In genomic region chr7:18638594-18639452, GRCh38 we compare ENCODE assay signal across 9 cellular contexts.
A peak's percentile ranks its signal among the peaks of the same experiment; 100 is the strongest.
DNase-seq lines count a peak whose midpoint lies in the region; ATAC-seq, FAIRE-seq and TF ChIP-seq lines count a peak whose summit lies in the region.
"Had no signal": no experiment of that assay in that cellular context is flagged by ENCODE, and none has a peak within 500 bp of the region (broad histone marks: within the 10 kb centered on the region; RNA-seq: fewer than 3 reads in every experiment).

No MANE protein-coding gene starts in this region.

- 66 to 72% methylated on average over 4 of the region's 4 CpGs for WGBS in lung, 2 donors

- H3K79me2 ChIP-seq in ACC112 (ENCODE audit: control insufficient read depth, insufficient read depth, low read length, unreplicated experiment) (no peaks in the 10 kb centered on the region), astrocyte (ENCODE audit: insufficient read depth, low read length) (no peaks in the 10 kb centered on the region)

- peaks cover 4% of the 10 kb centered on the region for H3K4me1 Mint-ChIP-seq in astrocyte (ENCODE audit: low read depth, unreplicated experiment)
- H3K4me1 Mint-ChIP-seq: activated naive CD4-positive, alpha-beta T cell treated with anti-CD3 and anti-CD28 coated beads, Interleukin-2, amount 50 U/mL, for 24 hours had no signal

- no peak overlapping the region for H3K9ac ChIP-seq in astrocyte (ENCODE audit: low read length)

- ATAC-seq in lung (ENCODE audit: insufficient read depth, low FRiP score), result peak; percentile 62

- peaks cover 22% of the 10 kb centered on the region for H3K4me1 ChIP-seq in ACC112 (ENCODE audit: control insufficient read depth, insufficient read depth, low read length, unreplicated experiment)
- no peaks in the 10 kb centered on the region for H3K4me1 ChIP-seq in astrocyte (ENCODE audit: insufficient read depth, low read length)
- H3K4me1 ChIP-seq in lung (ENCODE audit: control insufficient read depth in 2 of 2, insufficient read depth in 2 of 2, low read length in 2 of 2), result peaks cover 0 to 7% of the 10 kb centered on the region in 2 donors

- no peaks in the 10 kb centered on the region for H3K27me3 Mint-ChIP-seq in astrocyte (ENCODE audit: low read depth, unreplicated experiment)
- H3K27me3 Mint-ChIP-seq: activated naive CD4-positive, alpha-beta T cell treated with anti-CD3 and anti-CD28 coated beads, Interleukin-2, amount 50 U/mL, for 24 hours had no signal

- H3K27ac Mint-ChIP-seq in astrocyte (ENCODE audit: unreplicated experiment), result no peak overlapping the region
- H3K27ac Mint-ChIP-seq: activated naive CD4-positive, alpha-beta T cell treated with anti-CD3 and anti-CD28 coated beads, Interleukin-2, amount 50 U/mL, for 24 hours had no signal

- no peak overlapping the region for H3K4me3 Mint-ChIP-seq in astrocyte (ENCODE audit: unreplicated experiment)
- H3K4me3 Mint-ChIP-seq: activated naive CD4-positive, alpha-beta T cell treated with anti-CD3 and anti-CD28 coated beads, Interleukin-2, amount 50 U/mL, for 24 hours had no signal

- H3K9me3 ChIP-seq in astrocyte (ENCODE audit: insufficient read depth, low read depth, low read length) (no peaks in the 10 kb centered on the region), lung (ENCODE audit: control insufficient read depth in 2 of 2, insufficient read depth in 1 of 2, low read length in 1 of 2) (no peaks in the 10 kb centered on the region)

- TF ChIP-seq CTCF in astrocyte (IDR thresholded peaks at IDR 0.05; ENCODE audit: insufficient read depth, low read depth, low read length), result no peak
- no peak for TF ChIP-seq CTCF in lung (IDR thresholded peaks at IDR 0.05; ENCODE audit: control extremely low read depth, extremely low read depth)
- no peak for TF ChIP-seq CTCF in GM13977 (IDR thresholded peaks at IDR 0.05; ENCODE audit: extremely low read depth, insufficient read depth, missing control alignments)

- peak; percentile 10 for DNase-seq in HS-5 (ENCODE audit: low read depth)
- peak; percentile 37 for DNase-seq in astrocyte (ENCODE audit: low read depth)
- no peak for DNase-seq in lung (ENCODE audit: low spot score)
- no peak for DNase-seq in germinal center (ENCODE audit: low spot score)
- no peak for DNase-seq in NCI-H1105 (lab: John Stamatoyannopoulos, UW)
- DNase-seq in GM13977 (ENCODE audit: low spot score), result no peak
- DNase-seq in activated CD8-positive, alpha-beta memory T cell treated with anti-CD3 and anti-CD28 coated beads, Interleukin-2, amount 50 U/mL, for 4 hours, result no peak

- no peak overlapping the region for H2AFZ ChIP-seq in ACC112 (ENCODE audit: low read length, unreplicated experiment)
- no peak overlapping the region for H2AFZ ChIP-seq in astrocyte (ENCODE audit: low read depth, low read length)

- no peaks in the 10 kb centered on the region for H3K9me3 Mint-ChIP-seq in astrocyte (ENCODE audit: unreplicated experiment)
- H3K9me3 Mint-ChIP-seq: activated naive CD4-positive, alpha-beta T cell treated with anti-CD3 and anti-CD28 coated beads, Interleukin-2, amount 50 U/mL, for 24 hours had no signal

- H3K4me3 ChIP-seq in ACC112 (ENCODE audit: low read depth, low read length) (no peak overlapping the region), astrocyte (ENCODE audit: insufficient read depth, low read depth, low read length) (no peak overlapping the region), lung (no peak overlapping the region)

- in situ Hi-C loops in GM13977 (cut with MboI; ENCODE audit: low pct_unique_long_range_greater_than_20kb, low sequenced_read_pairs, unreplicated experiment), result no loop called here

- H3K27ac ChIP-seq in ACC112 (ENCODE audit: low read depth, low read length) (peak overlapping the region; percentile 90), astrocyte (ENCODE audit: low read depth, low read length) (no peak overlapping the region), lung (ENCODE audit: low read depth in 1 of 2, low read length in 1 of 2) (no peak overlapping the region)

- no peak overlapping the region for H3K4me2 ChIP-seq in astrocyte (ENCODE audit: low read length)

- H3K36me3 ChIP-seq in ACC112 (ENCODE audit: insufficient read depth, low read length) (no peaks in the 10 kb centered on the region), astrocyte (ENCODE audit: insufficient read depth, low read length) (peaks cover 5% of the 10 kb centered on the region), lung (ENCODE audit: control insufficient read depth in 2 of 2, insufficient read depth in 2 of 2, low read length in 2 of 2) (no peaks in the 10 kb centered on the region)

- H4K20me1 ChIP-seq in astrocyte (ENCODE audit: insufficient read depth, low read length), result no peaks in the 10 kb centered on the region

- H3K27me3 ChIP-seq in ACC112 (ENCODE audit: insufficient read depth, low read length), result no peaks in the 10 kb centered on the region
- H3K27me3 ChIP-seq in astrocyte (ENCODE audit: insufficient read depth, low read length), result no peaks in the 10 kb centered on the region
- H3K27me3 ChIP-seq in lung (ENCODE audit: control insufficient read depth, insufficient read depth), result no peaks in the 10 kb centered on the region

- no peak for FAIRE-seq in astrocyte (lab: Jason Lieb, UNC)

- peaks cover 7% of the 10 kb centered on the region for H3K36me3 Mint-ChIP-seq in astrocyte (ENCODE audit: low read depth, unreplicated experiment)
- H3K36me3 Mint-ChIP-seq: activated naive CD4-positive, alpha-beta T cell treated with anti-CD3 and anti-CD28 coated beads, Interleukin-2, amount 50 U/mL, for 24 hours had no signal

Comparison
In these comparisons a context has a peak if more than half of its experiments do, and no peak if none do; other contexts are left out.
1. DNase-seq: peak in HS-5 (single experiment) and astrocyte (single experiment); none in lung (single experiment), germinal center (single experiment), NCI-H1105 (single experiment), GM13977 (single experiment) and activated CD8-positive, alpha-beta memory T cell treated with anti-CD3 and anti-CD28 coated beads, Interleukin-2, amount 50 U/mL, for 4 hours (single experiment).